In genomic region chr12:93297032-93297431, GRCh38 we compare ENCODE assay signal across 14 cellular contexts.
DNase-seq lines count a peak whose midpoint lies in the region; ATAC-seq and TF ChIP-seq lines count a peak whose summit lies in the region.
"Had no signal": no experiment of that assay in that cellular context is flagged by ENCODE, and none has a peak within 500 bp of the region (broad histone marks: within the 10 kb centered on the region; RNA-seq: fewer than 3 reads in every experiment).

No MANE protein-coding gene starts in this region.

- in situ Hi-C loops in G401 (cut with HindIII; ENCODE audit: low sequenced_read_pairs): no loop called here

- H3K18ac ChIP-seq in trophoblast cell (ENCODE audit: low read length): no peak overlapping the region

- no peak overlapping the region for H3K4me2 ChIP-seq in trophoblast cell (ENCODE audit: low read length)

- no peak overlapping the region for H4K8ac ChIP-seq in trophoblast cell (ENCODE audit: low read depth, low read length)

- WGBS in trophoblast cell (ENCODE audit: extremely low coverage, insufficient coverage, insufficient read length): no CpG with 5 or more reads among the region's 3 CpGs

- H3K4me3 ChIP-seq in trophoblast cell (ENCODE audit: low read depth, low read length) (no peak overlapping the region), tibial artery (no peak overlapping the region)
- H3K4me3 ChIP-seq: tibial nerve had no signal

- peak; percentile 47 to 52 for ATAC-seq in activated naive CD4-positive, alpha-beta T cell treated with anti-CD3 and anti-CD28 coated beads, Interleukin-2, amount 50 U/mL, for 72 hours
- peak; percentile 91 for ATAC-seq in GM21576 (IDR thresholded peaks at IDR 0.05; ENCODE audit: unreplicated experiment)
- ATAC-seq in HG03139 (IDR thresholded peaks at IDR 0.05; ENCODE audit: unreplicated experiment): peak; percentile 90

- H3K79me1 ChIP-seq in trophoblast cell (ENCODE audit: low read length): peaks cover 4% of the 10 kb centered on the region

- H4K91ac ChIP-seq in trophoblast cell (ENCODE audit: low read depth, low read length): no peak overlapping the region

- no peak overlapping the region for H3K23ac ChIP-seq in trophoblast cell (ENCODE audit: low read length)

- H4K12ac ChIP-seq in trophoblast cell (ENCODE audit: low read depth, low read length): no peak overlapping the region

- H3K79me2 ChIP-seq in trophoblast cell (ENCODE audit: control insufficient read depth, insufficient read depth, low read length, poor library complexity): no peaks in the 10 kb centered on the region

- H2BK5ac ChIP-seq in trophoblast cell (ENCODE audit: low read depth, low read length, poor library complexity): no peak overlapping the region

- H2AFZ ChIP-seq in trophoblast cell (ENCODE audit: insufficient read depth, low read length, poor library complexity): no peak overlapping the region

- H3K9me3 ChIP-seq in trophoblast cell (ENCODE audit: insufficient read depth, low read depth, low read length) (no peaks in the 10 kb centered on the region), tibial artery (no peaks in the 10 kb centered on the region)
- H3K9me3 ChIP-seq: tibial nerve had no signal

- no peak overlapping the region for H2AK5ac ChIP-seq in trophoblast cell (ENCODE audit: low read length)

- no peak for TF ChIP-seq CTCF in tibial artery (IDR thresholded peaks at IDR 0.05)

- H3K4ac ChIP-seq in trophoblast cell (ENCODE audit: low read depth, low read length): no peak overlapping the region

- no peak for DNase-seq in activated naive CD4-positive, alpha-beta T cell treated with anti-CD3 and anti-CD28 coated beads, Interleukin-2, amount 50 U/mL, for 72 hours (ENCODE audit: low spot score in 2 of 2)
- DNase-seq in activated naive CD4-positive, alpha-beta T cell treated with Interleukin-2 at 50 U/mL for 16 hours: no peak
- DNase-seq in trophoblast cell (no peak), tibial artery (no peak), G401 (ENCODE audit: low spot score) (no peak), NCI-H2196 treated with DMSO at 0.1 percent for 48 hours (lab: John Stamatoyannopoulos, UW; ENCODE audit: unreplicated experiment) (no peak)
- DNase-seq: activated naive CD4-positive, alpha-beta T cell treated with anti-CD3 and anti-CD28 coated beads, Interleukin-2, amount 10 ng/mL, durations not matched to agents 7 days and 5 days; NCI-H2029 treated with DMSO at 0.1 percent for 48 hours; nucleus accumbens had no signal

- H3K36me3 Mint-ChIP-seq in activated naive CD4-positive, alpha-beta T cell treated with anti-CD3 and anti-CD28 coated beads, Interleukin-2, amount 50 U/mL, for 72 hours: no peaks in the 10 kb centered on the region
- H3K36me3 Mint-ChIP-seq: activated naive CD4-positive, alpha-beta T cell treated with anti-CD3 and anti-CD28 coated beads, Interleukin-2, amount 10 ng/mL, durations not matched to agents 7 days and 5 days had no signal

- peak overlapping the region; percentile 2 for H3K27ac ChIP-seq in trophoblast cell (ENCODE audit: low read depth, low read length)
- H3K27ac ChIP-seq in tibial artery: no peak overlapping the region
- H3K27ac ChIP-seq: 22Rv1, RWPE1 had no signal

- intact Hi-C loops in tibial artery (cut with DNase I; ENCODE audit: low total_unique reads): loop anchor here (5.0 kb wide), 1 partner anchor 595 kb away; no protein-coding TSS in a partner anchor

- H3K27me3 ChIP-seq in trophoblast cell (ENCODE audit: insufficient read depth, low read length) (no peaks in the 10 kb centered on the region), tibial artery (no peaks in the 10 kb centered on the region)
- H3K27me3 ChIP-seq: tibial nerve had no signal

- H3K9ac ChIP-seq in trophoblast cell (ENCODE audit: low read length): no peak overlapping the region

- no peak overlapping the region for H3K14ac ChIP-seq in trophoblast cell (ENCODE audit: low read length)

- H2BK12ac ChIP-seq in trophoblast cell (ENCODE audit: low read length): no peak overlapping the region

- peak overlapping the region in 1 of 2 donors; percentile 8 for H3K27ac Mint-ChIP-seq in activated naive CD4-positive, alpha-beta T cell treated with anti-CD3 and anti-CD28 coated beads, Interleukin-2, amount 50 U/mL, for 72 hours
- H3K27ac Mint-ChIP-seq: activated naive CD4-positive, alpha-beta T cell treated with anti-CD3 and anti-CD28 coated beads, Interleukin-2, amount 10 ng/mL, durations not matched to agents 7 days and 5 days had no signal

- H3K9me3 Mint-ChIP-seq in activated naive CD4-positive, alpha-beta T cell treated with anti-CD3 and anti-CD28 coated beads, Interleukin-2, amount 50 U/mL, for 72 hours: no peaks in the 10 kb centered on the region
- H3K9me3 Mint-ChIP-seq: activated naive CD4-positive, alpha-beta T cell treated with anti-CD3 and anti-CD28 coated beads, Interleukin-2, amount 10 ng/mL, durations not matched to agents 7 days and 5 days had no signal

- H2BK120ac ChIP-seq in trophoblast cell (ENCODE audit: insufficient read depth, low read length, poor library complexity): no peak overlapping the region

- H3K4me1 ChIP-seq in trophoblast cell (ENCODE audit: control insufficient read depth in 1 of 2, insufficient read depth in 2 of 2, low read length in 2 of 2): peaks cover 4 to 10% of the 10 kb centered on the region in 2 experiments
- H3K4me1 ChIP-seq in tibial artery: peaks cover 0 to 42% (median 13%) of the 10 kb centered on the region in 4 donors

- no peaks in the 10 kb centered on the region for H3K36me3 ChIP-seq in trophoblast cell (ENCODE audit: control insufficient read depth in 1 of 2, insufficient read depth in 2 of 2, low read length in 2 of 2)
- H3K36me3 ChIP-seq in tibial artery: no peaks in the 10 kb centered on the region
- H3K36me3 ChIP-seq: tibial nerve had no signal
